Comparison of ENCODE assay signal across 14 cellular contexts in genomic region chr3:71307884-71308697, GRCh38.
A peak's percentile ranks its signal among the peaks of the same experiment; 100 is the strongest.
DNase-seq lines count a peak whose midpoint lies in the region; ATAC-seq, FAIRE-seq and TF ChIP-seq lines count a peak whose summit lies in the region.
"Had no signal": no experiment of that assay in that cellular context is flagged by ENCODE, and none has a peak within 500 bp of the region (broad histone marks: within the 10 kb centered on the region; RNA-seq: fewer than 3 reads in every experiment).

No MANE protein-coding gene starts in this region.

- H3K9me3 Mint-ChIP-seq in CD4-positive, alpha-beta T cell, result no peaks in the 10 kb centered on the region
- H3K9me3 Mint-ChIP-seq: CD8-positive, alpha-beta memory T cell; WTC11 had no signal

- H3K9ac ChIP-seq in Karpas-422 (ENCODE audit: low read length), result no peak overlapping the region

- H3K27me3 Mint-ChIP-seq in CD4-positive, alpha-beta T cell, result no peaks in the 10 kb centered on the region

- H4K20me1 ChIP-seq in Karpas-422 (ENCODE audit: insufficient read depth, low read depth, low read length), result peaks cover 13% of the 10 kb centered on the region; the same call in 1 of the 2 replicates

- peaks cover 5% of the 10 kb centered on the region; the same call in 1 of the 2 replicates for H3K36me3 ChIP-seq in Karpas-422 (ENCODE audit: insufficient read depth, low read length)
- H3K36me3 ChIP-seq: neutrophil had no signal

- peak overlapping the region; percentile 97 for H3K4me2 ChIP-seq in Karpas-422 (ENCODE audit: low read depth, low read length, poor library complexity, severe bottlenecking)

- no peaks in the 10 kb centered on the region for H3K9me2 ChIP-seq in Karpas-422 (replicated peaks; ENCODE audit: insufficient read depth, low read length)

- H2AFZ ChIP-seq in Karpas-422 (ENCODE audit: low read length), result no peak overlapping the region

- peak overlapping the region; percentile 31 for H3K27ac ChIP-seq in CD4-positive, alpha-beta T cell (ENCODE audit: low read depth, low read length)
- H3K27ac ChIP-seq in Karpas-422 (ENCODE audit: low read length) (peak overlapping the region; percentile 94), angular gyrus (ENCODE audit: low read depth, low read length) (peak overlapping the region; percentile 43), foreskin keratinocyte (no peak overlapping the region)
- H3K27ac ChIP-seq: neutrophil, RWPE1 had no signal

- peak overlapping the region; percentile 93 for H3K27ac Mint-ChIP-seq in CD4-positive, alpha-beta T cell

- no peak for FAIRE-seq in frontal cortex (lab: Jason Lieb, UNC)

- no peak for TF ChIP-seq CTCF in CD4-positive, alpha-beta T cell (IDR thresholded peaks at IDR 0.05)
- no peak for TF ChIP-seq CTCF in foreskin keratinocyte (conservative IDR thresholded peaks at IDR 0.05)

- H3K36me3 Mint-ChIP-seq in CD4-positive, alpha-beta T cell (ENCODE audit: low read depth), result peaks cover 37% of the 10 kb centered on the region
- H3K36me3 Mint-ChIP-seq: WTC11 had no signal

- peaks cover 94% of the 10 kb centered on the region for H3K4me1 Mint-ChIP-seq in CD4-positive, alpha-beta T cell (ENCODE audit: low read depth)

- CTCF ChIA-PET in CD4-positive, alpha-beta T cell (lab: Charles Lee), result no interaction called here

- H3K27me3 ChIP-seq in CD4-positive, alpha-beta T cell (ENCODE audit: control insufficient read depth, insufficient read depth, low read length), result no peaks in the 10 kb centered on the region
- H3K27me3 ChIP-seq in Karpas-422 (ENCODE audit: low read length), result no peaks in the 10 kb centered on the region
- no peaks in the 10 kb centered on the region for H3K27me3 ChIP-seq in foreskin keratinocyte
- H3K27me3 ChIP-seq: neutrophil had no signal

- no peaks in the 10 kb centered on the region for H3K9me3 ChIP-seq in CD4-positive, alpha-beta T cell (ENCODE audit: control insufficient read depth, low read length)
- H3K9me3 ChIP-seq in Karpas-422 (ENCODE audit: low read length), result no peaks in the 10 kb centered on the region
- H3K9me3 ChIP-seq: neutrophil had no signal

- H3K4me1 ChIP-seq in Karpas-422 (ENCODE audit: low read length), result peaks cover 75% of the 10 kb centered on the region
- no peaks in the 10 kb centered on the region for H3K4me1 ChIP-seq in foreskin keratinocyte

- no peak for ATAC-seq in CD4-positive, alpha-beta T cell (ENCODE audit: poor library complexity)
- ATAC-seq in HG03196 (IDR thresholded peaks at IDR 0.05; ENCODE audit: unreplicated experiment) (no peak), foreskin keratinocyte (no peak)
- ATAC-seq: WTC11 had no signal

- H3K4me3 Mint-ChIP-seq in CD4-positive, alpha-beta T cell, result peak overlapping the region; percentile 40
- H3K4me3 Mint-ChIP-seq: WTC11 had no signal

- peaks cover 95% of the 10 kb centered on the region for H3K79me2 ChIP-seq in Karpas-422 (ENCODE audit: low read length)

- intact Hi-C loops in CD4-positive, alpha-beta T cell (cut with DNase I, micrococcal nuclease), result loop anchor here (2.0 to 5.0 kb wide), 3 partner anchors 65 to 274 kb away; partner anchors contain the start of gene FOXP1 (in 1 of the 2)

- no peak for DNase-seq in CD4-positive, alpha-beta T cell
- DNase-seq in Karpas-422, result no peak
- DNase-seq in medulla oblongata (ENCODE audit: extremely low spot score), result peak; percentile 65
- DNase-seq in foreskin keratinocyte, result no peak
- no peak for DNase-seq in frontal cortex (ENCODE audit: low spot score in 2 of 2)
- no peak for DNase-seq in NCI-H526 treated with DMSO at 0.1 percent for 48 hours (lab: John Stamatoyannopoulos, UW)
- DNase-seq: NCI-H2107; stimulated activated CD4-positive, alpha-beta T cell treated with anti-CD3 and anti-CD28 coated beads, Interleukin-15, amount 100 ng/mL, for 24 hours had no signal

- H3K4me3 ChIP-seq in Karpas-422 (ENCODE audit: low read length), result no peak overlapping the region

- POLR2A ChIA-PET in CD4-positive, alpha-beta T cell (lab: Charles Lee), result interaction anchor here (1.0 to 2.9 kb wide), 3 partner anchors 64 to 150 kb away, joined by 3 to 9 read pairs (median 3); no protein-coding TSS in a partner anchor
